ENCODE assay signal across 8 cellular contexts in genomic region chr15:67066041-67067021, GRCh38. TPM values are rescaled to one million over a fixed set of nuclear protein-coding genes. Genes with fewer than 3 reads are reported as not detected.
DNase-seq lines count a peak whose midpoint lies in the region; ATAC-seq, FAIRE-seq and TF ChIP-seq lines count a peak whose summit lies in the region.

No MANE protein-coding gene starts in this region.

- no peak for TF ChIP-seq POLR2A in upper lobe of left lung (IDR thresholded peaks at IDR 0.05)
- no peak for TF ChIP-seq POLR2A in GM12892 (IDR thresholded peaks at IDR 0.05; ENCODE audit: low read depth, low read length)

- H3K4me3 ChIP-seq in SU-DHL-6 (ENCODE audit: insufficient read depth, low read length, poor library complexity, severe bottlenecking) (peak overlapping the region; percentile 100), choroid plexus epithelial cell (ENCODE audit: low read depth, low read length) (peak overlapping the region; percentile 95), mononuclear cell (ENCODE audit: low read length) (peak overlapping the region; percentile 89), upper lobe of left lung (peak overlapping the region; percentile 56 to 80 (median 80))

- H3K79me2 ChIP-seq in SU-DHL-6 (ENCODE audit: insufficient read depth, low read length), result peaks cover 49% of the 10 kb centered on the region

- TF ChIP-seq CTCF in SU-DHL-6 (IDR thresholded peaks at IDR 0.05; ENCODE audit: insufficient read depth, low read length, poor library complexity, severe bottlenecking) (no peak), choroid plexus epithelial cell (conservative IDR thresholded peaks at IDR 0.05; ENCODE audit: low read depth, low read length) (no peak), upper lobe of left lung (IDR thresholded peaks at IDR 0.05) (no peak)

- H3K9me2 ChIP-seq in SU-DHL-6 (replicated peaks; ENCODE audit: insufficient read depth, low read length), result no peaks in the 10 kb centered on the region

- H4K20me1 ChIP-seq in SU-DHL-6 (ENCODE audit: low read depth, low read length), result no peaks in the 10 kb centered on the region; the same call in 1 of the 2 replicates

- WGBS in upper lobe of left lung, 2 donors, result 1 to 2% methylated on average over 47 to 74 of the region's 74 CpGs

- H3K4me1 ChIP-seq in mononuclear cell (ENCODE audit: insufficient read depth, low read length) (peaks cover 42% of the 10 kb centered on the region), upper lobe of left lung (peaks cover 34 to 68% (median 45%) of the 10 kb centered on the region in 4 donors)

- H3F3A ChIP-seq in SU-DHL-6 (ENCODE audit: insufficient read depth), result peaks cover 19% of the 10 kb centered on the region

- peak overlapping the region; percentile 82 for H2AFZ ChIP-seq in SU-DHL-6 (ENCODE audit: low read depth, low read length, severe bottlenecking)

- H3K9me3 ChIP-seq in SU-DHL-6 (ENCODE audit: insufficient read depth, low read length) (no peaks in the 10 kb centered on the region), mononuclear cell (ENCODE audit: low read depth, low read length) (no peaks in the 10 kb centered on the region), upper lobe of left lung (no peaks in the 10 kb centered on the region)

- TF ChIP-seq EP300 in upper lobe of left lung (IDR thresholded peaks at IDR 0.05), result no peak

- FAIRE-seq in GM12892 (lab: Jason Lieb, UNC), result no peak

- DNase-seq in stimulated activated CD4-positive, alpha-beta T cell treated with anti-CD3 and anti-CD28 coated beads, Interleukin-12 subunit alpha, Interleukin-12 subunit beta, amount 100 ng/mL, for 4 hours, result peak; percentile 34
- DNase-seq in stimulated activated CD4-positive, alpha-beta T cell treated with anti-CD3 and anti-CD28 coated beads, Interleukin-1b, Interleukin-23, amount 100 ng/mL, for 48 hours, result no peak
- DNase-seq in choroid plexus epithelial cell (ENCODE audit: low read depth), result no peak
- DNase-seq in upper lobe of left lung, result peak in 1 of 2 donors; percentile 89
- DNase-seq in GM12892 (ENCODE audit: insufficient read length), result no peak
- DNase-seq in GDM1 (lab: John Stamatoyannopoulos, UW), result no peak

- H3K36me3 ChIP-seq in SU-DHL-6 (ENCODE audit: low read length), result no peaks in the 10 kb centered on the region
- H3K36me3 ChIP-seq in upper lobe of left lung, result no peaks in the 10 kb centered on the region

- H3K27ac ChIP-seq in SU-DHL-6 (ENCODE audit: low read depth, low read length), result peak overlapping the region; percentile 62
- peak overlapping the region; percentile 85 to 91 (median 88) for H3K27ac ChIP-seq in upper lobe of left lung

- H3K27me3 ChIP-seq in SU-DHL-6 (ENCODE audit: low read length) (no peaks in the 10 kb centered on the region), mononuclear cell (ENCODE audit: insufficient read depth, low read length) (no peaks in the 10 kb centered on the region), upper lobe of left lung (no peaks in the 10 kb centered on the region)

- H3K4me2 ChIP-seq in SU-DHL-6 (ENCODE audit: low read depth, low read length, poor library complexity, severe bottlenecking), result peak overlapping the region; percentile 95

- H3K9ac ChIP-seq in SU-DHL-6 (ENCODE audit: low read length), result peak overlapping the region; percentile 99

- no peak for ATAC-seq in upper lobe of left lung (ENCODE audit: low FRiP score in 2 of 2)

RNA-seq across cellular contexts. Expression of gene SMAD3, which starts 0.9 kb away (rescaled TPM):
- 36.7 TPM for total RNA-seq in mononuclear cell
- 10 to 100 TPM; 31.7 to 44.5 (median 36.3) TPM for total RNA-seq in upper lobe of left lung
- 20.6 TPM for polyA plus RNA-seq in GM12892 (2012; ENCODE audit: missing spikeins)
